In the genomic region with DNA sequence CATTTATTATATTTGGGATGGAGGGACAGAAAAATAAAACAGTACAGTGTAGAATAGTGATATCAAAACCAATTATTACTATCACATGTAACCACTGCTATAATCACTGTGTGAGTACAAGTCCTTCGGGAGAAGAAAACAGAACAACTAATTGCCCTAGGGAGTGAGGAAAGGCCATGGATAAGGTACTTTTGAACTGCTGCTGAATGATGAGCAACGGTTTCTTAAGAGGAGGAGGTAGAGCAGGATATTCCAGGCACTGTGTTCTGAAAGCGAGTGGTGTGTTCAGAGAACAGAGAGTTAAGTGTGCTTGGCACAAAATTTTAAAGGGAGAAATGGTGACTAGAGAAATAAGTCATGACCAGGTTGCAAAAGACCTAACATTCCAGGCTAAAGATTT, we compare ENCODE assay signal across 1 cellular context.
TF ChIP-seq lines count a peak whose summit lies in the region.

No MANE protein-coding gene starts in this region.

TF ChIP-seq in H1, 55 proteins besides CTCF, POLR2A, EP300 and RAD21:
- no peak for TF ChIP-seq POLR2AphosphoS5 (IDR thresholded peaks at IDR 0.05; ENCODE audit: low read depth, low read length)
- TF ChIP-seq SUZ12 (IDR thresholded peaks at IDR 0.05; ENCODE audit: low read length): no peak
- TF ChIP-seq SP2 (IDR thresholded peaks at IDR 0.05; ENCODE audit: low read length): no peak
- no peak for TF ChIP-seq JUN (IDR thresholded peaks at IDR 0.05; ENCODE audit: low read depth, low read length)
- no peak for TF ChIP-seq MAFK (IDR thresholded peaks at IDR 0.05; ENCODE audit: low read depth, low read length)
- TF ChIP-seq SIRT6 (IDR thresholded peaks at IDR 0.05; ENCODE audit: low read length): no peak
